Comparison of ENCODE assay signal across 8 cellular contexts in genomic region chr2:44360749-44361329, GRCh38. TPM values are rescaled to one million over a fixed set of nuclear protein-coding genes. Genes with fewer than 3 reads are reported as not detected.
DNase-seq lines count a peak whose midpoint lies in the region; TF ChIP-seq lines count a peak whose summit lies in the region.

No MANE protein-coding gene starts in this region.

- peak overlapping the region; percentile 90 for H3K9ac ChIP-seq in rectal smooth muscle tissue (ENCODE audit: low read length)

- no peaks in the 10 kb centered on the region for H3K36me3 ChIP-seq in cardiac muscle cell
- H3K36me3 ChIP-seq in rectal smooth muscle tissue (ENCODE audit: control insufficient read depth, insufficient read depth, low read length) = no peaks in the 10 kb centered on the region

- H3K4me1 ChIP-seq in cardiac muscle cell (ENCODE audit: low read depth) (peaks cover 3% of the 10 kb centered on the region), rectal smooth muscle tissue (ENCODE audit: control insufficient read depth, insufficient read depth, low read length) (peaks cover 10% of the 10 kb centered on the region)

- in situ Hi-C loops in GM13976 (cut with MboI; ENCODE audit: low sequenced_read_pairs, unreplicated experiment) = no loop called here

- DNase-seq in NCI-H524 (lab: John Stamatoyannopoulos, UW) (peak; percentile 38 to 72), NCI-H524 treated with DMSO at 0.1 percent for 48 hours (lab: John Stamatoyannopoulos, UW) (no peak), HT1080 (ENCODE audit: low read depth) (peak; percentile 6), cardiac muscle cell (ENCODE audit: low read depth in 1 of 2, low spot score in 1 of 2) (peak in 1 of 2 donors; percentile 25), GM13976 (ENCODE audit: low spot score) (no peak), NCI-H2107 (lab: John Stamatoyannopoulos, UW) (no peak)
- DNase-seq in activated T-helper 1 cell treated with anti-CD3 and anti-CD28 coated beads, Interleukin-12 subunit alpha, Interleukin-12 subunit beta, Interleukin-2, Interleukin-4 antibody, amounts not matched to agents 30 ng/mL and 10 ng/mL and 1 ng/mL, durations not matched to agents 14 hours and 24 hours and 36 hours (ENCODE audit: low spot score) = no peak

- no peaks in the 10 kb centered on the region for H3K9me3 ChIP-seq in cardiac muscle cell (ENCODE audit: low read depth)

- TF ChIP-seq CTCF in cardiac muscle cell (IDR thresholded peaks at IDR 0.05; ENCODE audit: low read depth, low read length) (no peak), GM13976 (IDR thresholded peaks at IDR 0.05; ENCODE audit: borderline replicate concordance, control extremely low read depth, extremely low read depth, insufficient read depth, missing control alignments) (no peak)

- peak overlapping the region; percentile 100 for H3K27ac Mint-ChIP-seq in activated T-helper 1 cell treated with anti-CD3 and anti-CD28 coated beads, Interleukin-12 subunit alpha, Interleukin-12 subunit beta, Interleukin-2, Interleukin-4 antibody, amounts not matched to agents 30 ng/mL and 10 ng/mL and 1 ng/mL, durations not matched to agents 14 hours and 24 hours and 36 hours

- H3K27me3 ChIP-seq in cardiac muscle cell (no peaks in the 10 kb centered on the region), rectal smooth muscle tissue (ENCODE audit: control insufficient read depth, insufficient read depth, low read length) (no peaks in the 10 kb centered on the region)

- H3K4me3 ChIP-seq in cardiac muscle cell (peak overlapping the region; percentile 59), rectal smooth muscle tissue (ENCODE audit: low read length) (peak overlapping the region; percentile 89)

- peaks cover 46% of the 10 kb centered on the region for H3K4me1 Mint-ChIP-seq in activated T-helper 1 cell treated with anti-CD3 and anti-CD28 coated beads, Interleukin-12 subunit alpha, Interleukin-12 subunit beta, Interleukin-2, Interleukin-4 antibody, amounts not matched to agents 30 ng/mL and 10 ng/mL and 1 ng/mL, durations not matched to agents 14 hours and 24 hours and 36 hours (ENCODE audit: low read depth)

- H3K27ac ChIP-seq in cardiac muscle cell = peak overlapping the region; percentile 97
- peak overlapping the region; percentile 99 for H3K27ac ChIP-seq in rectal smooth muscle tissue (ENCODE audit: low read depth, low read length)

- peak overlapping the region; percentile 99 for H3K4me3 Mint-ChIP-seq in activated T-helper 1 cell treated with anti-CD3 and anti-CD28 coated beads, Interleukin-12 subunit alpha, Interleukin-12 subunit beta, Interleukin-2, Interleukin-4 antibody, amounts not matched to agents 30 ng/mL and 10 ng/mL and 1 ng/mL, durations not matched to agents 14 hours and 24 hours and 36 hours

- intact Hi-C loops in activated T-helper 1 cell treated with anti-CD3 and anti-CD28 coated beads, Interleukin-12 subunit alpha, Interleukin-12 subunit beta, Interleukin-2, Interleukin-4 antibody, amounts not matched to agents 30 ng/mL and 10 ng/mL and 1 ng/mL, durations not matched to agents 14 hours and 24 hours and 36 hours (cut with micrococcal nuclease) = loop anchor here (1.0 to 10.0 kb wide), 8 partner anchors 116 to 1999 kb away; partner anchors contain the start of genes COX7A2L, DYNC2LI1, LRPPRC and PPM1B

- no peaks in the 10 kb centered on the region for H3K27me3 Mint-ChIP-seq in activated T-helper 1 cell treated with anti-CD3 and anti-CD28 coated beads, Interleukin-12 subunit alpha, Interleukin-12 subunit beta, Interleukin-2, Interleukin-4 antibody, amounts not matched to agents 30 ng/mL and 10 ng/mL and 1 ng/mL, durations not matched to agents 14 hours and 24 hours and 36 hours (ENCODE audit: insufficient read depth)

- no peaks in the 10 kb centered on the region for H3K9me3 Mint-ChIP-seq in activated T-helper 1 cell treated with anti-CD3 and anti-CD28 coated beads, Interleukin-12 subunit alpha, Interleukin-12 subunit beta, Interleukin-2, Interleukin-4 antibody, amounts not matched to agents 30 ng/mL and 10 ng/mL and 1 ng/mL, durations not matched to agents 14 hours and 24 hours and 36 hours

- H3K36me3 Mint-ChIP-seq in activated T-helper 1 cell treated with anti-CD3 and anti-CD28 coated beads, Interleukin-12 subunit alpha, Interleukin-12 subunit beta, Interleukin-2, Interleukin-4 antibody, amounts not matched to agents 30 ng/mL and 10 ng/mL and 1 ng/mL, durations not matched to agents 14 hours and 24 hours and 36 hours (ENCODE audit: low read depth) = peaks cover 8% of the 10 kb centered on the region

RNA-seq across cellular contexts. Expression of gene PREPL, which starts 0.5 kb away (rescaled TPM):
- total RNA-seq in HT1080 (2014; rRNA removed; shearing (Covaris generic)) = 18.0 and 20.3 TPM in 2 replicates
- 26.5 and 36.4 TPM in 2 replicates for polyA plus RNA-seq in HT1080 (2015; cell fraction: cytosol; rRNA removed)
- 88.1 and 88.2 TPM in 2 replicates for polyA plus RNA-seq in HT1080 (2015; cell fraction: nucleus; rRNA removed)
- 29.4 and 30.5 TPM in 2 replicates for total RNA-seq in activated T-helper 1 cell treated with anti-CD3 and anti-CD28 coated beads, Interleukin-12 subunit alpha, Interleukin-12 subunit beta, Interleukin-2, Interleukin-4 antibody, amounts not matched to agents 30 ng/mL and 10 ng/mL and 1 ng/mL, durations not matched to agents 14 hours and 24 hours and 36 hours
- 30.7 and 52.9 TPM in 2 replicates for total RNA-seq in cardiac muscle cell
- polyA plus RNA-seq in cardiac muscle cell = 31.0 and 47.6 TPM in 2 replicates

RNA-seq across cellular contexts. Expression of gene CAMKMT, which starts 0.9 kb away (rescaled TPM):
- total RNA-seq in HT1080 (2014; rRNA removed; shearing (Covaris generic)) = 4.3 and 4.6 TPM in 2 replicates
- 3.9 and 6.2 TPM in 2 replicates for polyA plus RNA-seq in HT1080 (2015; cell fraction: cytosol; rRNA removed)
- 0.74 and 4.1 TPM in 2 replicates for polyA plus RNA-seq in HT1080 (2015; cell fraction: nucleus; rRNA removed)
- total RNA-seq in activated T-helper 1 cell treated with anti-CD3 and anti-CD28 coated beads, Interleukin-12 subunit alpha, Interleukin-12 subunit beta, Interleukin-2, Interleukin-4 antibody, amounts not matched to agents 30 ng/mL and 10 ng/mL and 1 ng/mL, durations not matched to agents 14 hours and 24 hours and 36 hours = 13.4 and 14.2 TPM in 2 replicates
- 16.9 and 23.1 TPM in 2 replicates for total RNA-seq in cardiac muscle cell
- 19.9 and 20.6 TPM in 2 replicates for polyA plus RNA-seq in cardiac muscle cell

Comparison
In these comparisons a context has a peak if more than half of its experiments do, and no peak if none do; other contexts are left out.
1. DNase-seq: peak in NCI-H524 (2 of 2) and HT1080 (single experiment); none in NCI-H524 treated with DMSO at 0.1 percent for 48 hours (single experiment), activated T-helper 1 cell treated with anti-CD3 and anti-CD28 coated beads, Interleukin-12 subunit alpha, Interleukin-12 subunit beta, Interleukin-2, Interleukin-4 antibody, amounts not matched to agents 30 ng/mL and 10 ng/mL and 1 ng/mL, durations not matched to agents 14 hours and 24 hours and 36 hours (single experiment), GM13976 (single experiment) and NCI-H2107 (single experiment).